Comparison of ENCODE assay signal across 8 cellular contexts in the genomic region with DNA sequence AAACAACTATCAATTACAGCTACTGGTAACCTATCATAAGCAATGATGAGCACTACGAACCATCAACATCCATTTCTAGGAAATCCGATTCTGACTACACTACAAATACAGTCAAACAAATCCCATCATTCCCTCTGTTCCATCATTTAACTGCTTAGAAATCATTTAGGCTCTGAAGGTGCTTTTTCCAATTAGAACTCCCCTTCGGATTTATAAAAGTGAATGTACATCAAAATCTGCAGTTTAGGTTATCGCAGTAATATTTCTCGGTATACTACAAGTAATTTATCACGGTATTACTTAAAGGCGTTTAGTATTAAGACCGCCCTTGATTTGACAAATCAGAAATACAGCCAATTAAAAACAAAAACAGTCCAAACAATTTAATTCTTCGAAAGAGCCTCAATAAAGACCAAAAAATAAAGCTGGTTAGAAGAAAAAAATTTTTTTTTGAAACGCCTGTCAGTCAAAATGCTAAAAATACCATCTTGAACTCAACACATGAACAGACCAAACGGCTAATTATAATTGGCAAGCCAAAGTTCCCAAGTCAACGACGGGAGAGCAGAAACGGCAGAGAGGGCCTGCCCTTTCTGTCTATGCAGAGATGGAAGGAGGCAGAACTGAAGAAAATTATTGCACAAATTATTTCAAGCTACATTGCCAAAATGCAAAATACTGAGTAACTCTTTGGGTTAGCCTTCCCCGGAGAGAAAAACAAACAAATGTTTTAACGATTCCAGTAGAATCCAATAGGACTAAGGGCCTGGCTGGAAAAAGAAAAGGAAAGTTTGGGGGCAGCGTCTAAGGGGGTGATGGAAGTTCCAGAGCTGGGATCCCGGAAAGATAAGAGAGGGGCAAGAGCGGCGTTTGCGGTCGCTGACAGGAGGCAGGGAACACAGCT. TPM values are rescaled to one million over a fixed set of nuclear protein-coding genes. Genes with fewer than 3 reads are reported as not detected.
DNase-seq lines count a peak whose midpoint lies in the region; ATAC-seq and TF ChIP-seq lines count a peak whose summit lies in the region.

No MANE protein-coding gene starts in this region.

- peaks cover 32% of the 10 kb centered on the region for H3K4me1 Mint-ChIP-seq in endothelial cell (ENCODE audit: unreplicated experiment)

- no peaks in the 10 kb centered on the region for H3K9me3 ChIP-seq in KOPT-K1 (ENCODE audit: insufficient read depth, low read length, poor library complexity, severe bottlenecking)
- no peaks in the 10 kb centered on the region for H3K9me3 ChIP-seq in SK-N-MC (ENCODE audit: low read depth, low read length)
- no peaks in the 10 kb centered on the region for H3K9me3 ChIP-seq in mucosa of rectum (ENCODE audit: control insufficient read depth in 2 of 2, low read length in 2 of 2)

- peaks cover 10% of the 10 kb centered on the region for H3K36me3 Mint-ChIP-seq in endothelial cell (ENCODE audit: low read depth, unreplicated experiment)

- H3K4me1 ChIP-seq in mucosa of rectum (ENCODE audit: control insufficient read depth in 2 of 2, insufficient read depth in 2 of 2, low read length in 2 of 2): peaks cover 11 to 16% of the 10 kb centered on the region in 2 donors

- H3K27ac ChIP-seq in KOPT-K1 (ENCODE audit: low read depth, low read length, poor library complexity, severe bottlenecking): peak overlapping the region; percentile 81
- H3K27ac ChIP-seq in SK-N-MC: peak overlapping the region; percentile 58; the same call in 1 of the 2 replicates
- H3K27ac ChIP-seq in mucosa of rectum (ENCODE audit: low read depth in 2 of 2, low read length in 2 of 2): peak overlapping the region; percentile 91

- H3K9me3 Mint-ChIP-seq in endothelial cell (ENCODE audit: unreplicated experiment): no peaks in the 10 kb centered on the region

- no peak for ATAC-seq in GM18498 (IDR thresholded peaks at IDR 0.05; ENCODE audit: unreplicated experiment)

- H3K4me3 ChIP-seq in SK-N-MC: peak overlapping the region; percentile 90
- peak overlapping the region; percentile 80 to 83 for H3K4me3 ChIP-seq in mucosa of rectum (ENCODE audit: low read length in 2 of 2)

- TF ChIP-seq CTCF in endothelial cell (IDR thresholded peaks at IDR 0.05; ENCODE audit: unreplicated experiment): no peak

- H3K27me3 Mint-ChIP-seq in endothelial cell (ENCODE audit: unreplicated experiment): peaks cover 13% of the 10 kb centered on the region

- H3K27me3 ChIP-seq in mucosa of rectum (ENCODE audit: control insufficient read depth in 2 of 2, insufficient read depth in 2 of 2, low read length in 2 of 2): no peaks in the 10 kb centered on the region

- DNase-seq in EH (ENCODE audit: low read depth) (peak; percentile 67), SK-N-MC (ENCODE audit: low read depth, low spot score) (no peak), endothelial cell (ENCODE audit: low spot score) (no peak), NCI-H226 (no peak)
- no peak for DNase-seq in activated CD8-positive, alpha-beta memory T cell treated with anti-CD3 and anti-CD28 coated beads for 24 hours

- H3K27ac Mint-ChIP-seq in endothelial cell (ENCODE audit: unreplicated experiment): peak overlapping the region; percentile 97

- peak overlapping the region; percentile 83 for H3K9ac ChIP-seq in SK-N-MC (ENCODE audit: insufficient read length)
- peak overlapping the region; percentile 89 to 92 for H3K9ac ChIP-seq in mucosa of rectum (ENCODE audit: low read depth in 1 of 2, low read length in 2 of 2)

- H3K4me3 Mint-ChIP-seq in endothelial cell (ENCODE audit: unreplicated experiment): peak overlapping the region; percentile 98

- H3K36me3 ChIP-seq in KOPT-K1 (ENCODE audit: insufficient read depth, low read length): no peaks in the 10 kb centered on the region
- H3K36me3 ChIP-seq in SK-N-MC (ENCODE audit: insufficient read depth, low read length): no peaks in the 10 kb centered on the region
- H3K36me3 ChIP-seq in mucosa of rectum (ENCODE audit: control insufficient read depth in 2 of 2, insufficient read depth in 2 of 2, low read length in 2 of 2): no peaks in the 10 kb centered on the region

RNA-seq across cellular contexts. Expression of gene VPS54, which starts 1.2 kb away (rescaled TPM):
- total RNA-seq in endothelial cell (ENCODE audit: unreplicated experiment): 13.6 TPM
